In genomic region chrX:38806054-38806389, GRCh38 we compare ENCODE assay signal across 8 cellular contexts. TPM values are rescaled to one million over a fixed set of nuclear protein-coding genes. Genes with fewer than 3 reads are reported as not detected.
DNase-seq lines count a peak whose midpoint lies in the region; ATAC-seq and TF ChIP-seq lines count a peak whose summit lies in the region.

No MANE protein-coding gene starts in this region.

- TF ChIP-seq CTCF in mucosa of descending colon (IDR thresholded peaks at IDR 0.05), result no peak
- TF ChIP-seq CTCF in lower leg skin (IDR thresholded peaks at IDR 0.05), result no peak

- peaks cover 23% of the 10 kb centered on the region for H3K4me1 Mint-ChIP-seq in T-helper 2 cell treated with Interferon-gamma antibody and Interleukin-4, amounts not matched to agents 5 μg/mL and 100 μg/mL, for 36 hours (ENCODE audit: low read depth)

- no peaks in the 10 kb centered on the region for H3K9me3 ChIP-seq in mucosa of descending colon

- ATAC-seq in mucosa of descending colon (no peak), HG03442 (IDR thresholded peaks at IDR 0.05; ENCODE audit: unreplicated experiment) (no peak)

- no peaks in the 10 kb centered on the region for H3K36me3 ChIP-seq in mucosa of descending colon (ENCODE audit: low read depth)

- DNase-seq in T-helper 2 cell treated with Interferon-gamma antibody and Interleukin-4, amounts not matched to agents 5 μg/mL and 100 μg/mL, for 36 hours (ENCODE audit: low spot score), result no peak
- no peak for DNase-seq in T-helper 2 cell
- peak; percentile 35 for DNase-seq in NCI-H146 treated with DMSO at 0.1 percent for 48 hours (lab: John Stamatoyannopoulos, UW; ENCODE audit: unreplicated experiment)
- peak in 3 of 61 donors; percentile 1 to 37 (median 9) for DNase-seq in caudate nucleus (lab: John Stamatoyannopoulos, UW)
- DNase-seq in mucosa of descending colon, result peak in 2 of 3 donors; percentile 24 to 44
- DNase-seq in activated effector memory CD4-positive, alpha-beta T cell treated with Interleukin-2 at 50 U/mL for 16 hours, result no peak
- DNase-seq in lower leg skin (ENCODE audit: low spot score in 2 of 2), result no peak

- no peak overlapping the region for H3K4me3 ChIP-seq in mucosa of descending colon
- H3K4me3 ChIP-seq in lower leg skin (ENCODE audit: low read depth, poor library complexity, severe bottlenecking), result no peak overlapping the region

- H3K9me3 Mint-ChIP-seq in T-helper 2 cell treated with Interferon-gamma antibody and Interleukin-4, amounts not matched to agents 5 μg/mL and 100 μg/mL, for 36 hours, result no peaks in the 10 kb centered on the region

- H3K27ac Mint-ChIP-seq in T-helper 2 cell treated with Interferon-gamma antibody and Interleukin-4, amounts not matched to agents 5 μg/mL and 100 μg/mL, for 36 hours, result peak overlapping the region; percentile 95

- intact Hi-C loops in mucosa of descending colon (cut with DNase I, micrococcal nuclease), result no loop called here
- intact Hi-C loops in lower leg skin (cut with DNase I; ENCODE audit: low total_unique reads), result no loop called here

- WGBS in lower leg skin, 2 donors, result 2 to 33% methylated on average over 10 of the region's 10 CpGs

- peak overlapping the region; percentile 96 for H3K4me3 Mint-ChIP-seq in T-helper 2 cell treated with Interferon-gamma antibody and Interleukin-4, amounts not matched to agents 5 μg/mL and 100 μg/mL, for 36 hours

- TF ChIP-seq POLR2A in lower leg skin (IDR thresholded peaks at IDR 0.05), result no peak

- H3K36me3 Mint-ChIP-seq in T-helper 2 cell treated with Interferon-gamma antibody and Interleukin-4, amounts not matched to agents 5 μg/mL and 100 μg/mL, for 36 hours (ENCODE audit: low read depth), result peaks cover 45% of the 10 kb centered on the region

- peaks cover 3% of the 10 kb centered on the region for H3K4me1 ChIP-seq in mucosa of descending colon (ENCODE audit: low read depth)

- H3K27ac ChIP-seq in caudate nucleus (ENCODE audit: low read depth, low read length), result peak overlapping the region; percentile 67

- no peaks in the 10 kb centered on the region for H3K27me3 Mint-ChIP-seq in T-helper 2 cell treated with Interferon-gamma antibody and Interleukin-4, amounts not matched to agents 5 μg/mL and 100 μg/mL, for 36 hours (ENCODE audit: low read depth)

RNA-seq across cellular contexts. Expression of gene MID1IP1, which starts 4.8 kb away (rescaled TPM):
- 10 to 100 TPM; 22.2 to 59.7 (median 34.4) TPM for total RNA-seq in mucosa of descending colon
- 10 to 100 TPM; 37.6 to 77.4 (median 54.8) TPM for total RNA-seq in lower leg skin

Comparison
In these comparisons a context has a peak if more than half of its experiments do, and no peak if none do; other contexts are left out.
1. DNase-seq: peak in NCI-H146 treated with DMSO at 0.1 percent for 48 hours (single experiment) and mucosa of descending colon (2 of 3); none in T-helper 2 cell treated with Interferon-gamma antibody and Interleukin-4, amounts not matched to agents 5 μg/mL and 100 μg/mL, for 36 hours (single experiment), T-helper 2 cell (0 of 5), activated effector memory CD4-positive, alpha-beta T cell treated with Interleukin-2 at 50 U/mL for 16 hours (single experiment) and lower leg skin (0 of 2).